In genomic region chr4:142846729-142847606, GRCh38 we compare ENCODE assay signal across 8 cellular contexts. TPM values are rescaled to one million over a fixed set of nuclear protein-coding genes. Genes with fewer than 3 reads are reported as not detected.
DNase-seq lines count a peak whose midpoint lies in the region; ATAC-seq, FAIRE-seq and TF ChIP-seq lines count a peak whose summit lies in the region.

No MANE protein-coding gene starts in this region.

- in situ Hi-C loops in KBM-7 (cut with MboI; ENCODE audit: low pct_unique_long_range_greater_than_20kb, low sequenced_read_pairs) = no loop called here

- intact Hi-C loops in activated B cell treated with CpG ODN at 0.5 μM for 24 hours (cut with micrococcal nuclease) = loop anchor here (1.0 to 5.0 kb wide), 6 partner anchors 494 to 1985 kb away; no protein-coding TSS in a partner anchor
- intact Hi-C loops in left colon (cut with DNase I, micrococcal nuclease) = loop anchor here in 1 of 2 donors (5.0 kb wide), 1 partner anchor 720 kb away; no protein-coding TSS in a partner anchor

- peaks cover 14% of the 10 kb centered on the region; the same call in 2 of the 3 replicates for H3K4me1 ChIP-seq in A549

- TF ChIP-seq POLR2A in A549 (IDR thresholded peaks at IDR 0.05; ENCODE audit: low read length) = no peak

- H3K4me2 ChIP-seq in A549 = peak overlapping the region; percentile 97

- CTCF ChIA-PET in A549 (lab: Yijun Ruan, JAX) = interaction anchor here (0.6 to 1.9 kb wide), 8 partner anchors 10 to 1693 kb away, joined by 3 to 18 read pairs (median 3); no protein-coding TSS in a partner anchor
- CTCF ChIA-PET in activated B cell treated with CpG ODN at 0.5 μM for 24 hours (lab: Charles Lee) = interaction anchor here (1.4 kb wide), 1 partner anchor 722 kb away, joined by 3 read pairs; no protein-coding TSS in a partner anchor

- H3K36me3 Mint-ChIP-seq in activated B cell treated with CpG ODN at 0.5 μM for 24 hours (ENCODE audit: low read depth) = no peaks in the 10 kb centered on the region

- no peaks in the 10 kb centered on the region for H3K9me3 ChIP-seq in A549

- peaks cover 16% of the 10 kb centered on the region for H3K4me1 Mint-ChIP-seq in activated B cell treated with CpG ODN at 0.5 μM for 24 hours

- TF ChIP-seq RAD21 in A549 (conservative IDR thresholded peaks at IDR 0.05 in 1 of 2, IDR thresholded peaks at IDR 0.05 in 1 of 2) = peak; percentile 77 to 81

- 7% methylated on average over 21 of the region's 50 CpGs for WGBS in A549 (ENCODE audit: missing lambda C conversion rate)

- peaks cover 10% of the 10 kb centered on the region for H3K27me3 ChIP-seq in bronchial epithelial cell (ENCODE audit: control insufficient read depth, insufficient read depth, low read length)

- no peak overlapping the region for H3K27ac Mint-ChIP-seq in activated B cell treated with CpG ODN at 0.5 μM for 24 hours

- POLR2A ChIA-PET in A549 (lab: Yijun Ruan, JAX) = no interaction called here
- POLR2A ChIA-PET in activated B cell treated with CpG ODN at 0.5 μM for 24 hours (lab: Charles Lee) = no interaction called here

- H3K4me3 ChIP-seq in A549 = peak overlapping the region; percentile 68
- peak overlapping the region; percentile 49 for H3K4me3 ChIP-seq in bronchial epithelial cell (ENCODE audit: low read depth, low read length)

- H3K27me3 Mint-ChIP-seq in activated B cell treated with CpG ODN at 0.5 μM for 24 hours = peaks cover 42% of the 10 kb centered on the region

- no peak for TF ChIP-seq EP300 in A549 (IDR thresholded peaks at IDR 0.05)

- peak overlapping the region; percentile 72 to 88 for H3K27ac ChIP-seq in A549

- TF ChIP-seq CTCF in A549 (IDR thresholded peaks at IDR 0.05) = peak; percentile 59
- TF ChIP-seq CTCF in activated B cell treated with CpG ODN at 0.5 μM for 24 hours (IDR thresholded peaks at IDR 0.05) = no peak
- TF ChIP-seq CTCF in bronchial epithelial cell (IDR thresholded peaks at IDR 0.05; ENCODE audit: insufficient read depth, low read length, severe bottlenecking) = peak; percentile 86

- ATAC-seq in A549 (peak; percentile 77 to 82), GM19043 (IDR thresholded peaks at IDR 0.05; ENCODE audit: low read depth, unreplicated experiment) (peak; percentile 38), activated B cell treated with CpG ODN at 0.5 μM for 24 hours (ENCODE audit: low read depth) (peak; percentile 57), left colon (peak; percentile 86)

- peak overlapping the region; percentile 76 for H3K4me3 Mint-ChIP-seq in activated B cell treated with CpG ODN at 0.5 μM for 24 hours

- FAIRE-seq in A549 (lab: Jason Lieb, UNC) (no peak), bronchial epithelial cell (lab: Jason Lieb, UNC) (no peak)

- no peaks in the 10 kb centered on the region for H3K9me3 Mint-ChIP-seq in activated B cell treated with CpG ODN at 0.5 μM for 24 hours

- peak; percentile 25 to 57 for DNase-seq in A549 (ENCODE audit: low read depth in 1 of 2, low spot score in 1 of 2)
- peak; percentile 69 for DNase-seq in KBM-7
- DNase-seq in activated B cell treated with CpG ODN at 0.5 μM for 24 hours = no peak
- DNase-seq in bronchial epithelial cell (ENCODE audit: low read depth) = peak; percentile 54
- DNase-seq in left colon = peak; percentile 56 to 73
- DNase-seq in stimulated activated CD4-positive, alpha-beta T cell treated with anti-CD3 and anti-CD28 coated beads, Interleukin-4, amount 100 ng/mL, for 1 hour = peak; percentile 75
- DNase-seq in NCI-H1436 treated with DMSO at 0.1 percent for 48 hours (lab: John Stamatoyannopoulos, UW) = no peak

- no peaks in the 10 kb centered on the region for H3K36me3 ChIP-seq in bronchial epithelial cell (ENCODE audit: control insufficient read depth, insufficient read depth, low read length)

TF ChIP-seq in A549, 52 proteins besides CTCF, POLR2A, EP300 and RAD21:
- no peak for TF ChIP-seq SREBF2 (IDR thresholded peaks at IDR 0.05)
- peak; percentile 76 for TF ChIP-seq SMC3 (IDR thresholded peaks at IDR 0.05)

RNA-seq across cellular contexts. Expression of gene INPP4B, which starts 0.9 kb away (rescaled TPM):
- polyA plus RNA-seq in A549 (2011; rRNA removed) = 12.5 and 14.9 TPM in 2 replicates
- 1.8 TPM in 2 replicates for polyA plus RNA-seq in A549 (2012; cell fraction: cytosol; rRNA removed)
- 1.3 and 1.9 TPM in 2 replicates for polyA plus RNA-seq in A549 (2012; cell fraction: nucleus; rRNA removed)
- 6.3 to 7.5 TPM (median 7.2 TPM) in 3 replicates for polyA plus RNA-seq in A549 (2017; fragmentation: RNase III; extraction: RNeasy Plus Mini Kit Qiagen cat#74134 plus additional on column Dnase treatment)
- polyA minus RNA-seq in A549 (2011; rRNA and poly(A)+ RNA removed) = 49.1 and 49.8 TPM in 2 replicates
- 0.11 and 0.22 TPM in 2 replicates for total RNA-seq in activated B cell treated with CpG ODN at 0.5 μM for 24 hours
- total RNA-seq in bronchial epithelial cell = 63.2 and 74.8 TPM in 2 replicates
- 10 to 100 TPM; 18.1 to 19.6 TPM for total RNA-seq in left colon

Comparison
In these comparisons a context has a peak if more than half of its experiments do, and no peak if none do; other contexts are left out.
1. DNase-seq: peak in A549 (2 of 2), KBM-7 (single experiment), bronchial epithelial cell (single experiment), left colon (2 of 2) and stimulated activated CD4-positive, alpha-beta T cell treated with anti-CD3 and anti-CD28 coated beads, Interleukin-4, amount 100 ng/mL, for 1 hour (single experiment); none in activated B cell treated with CpG ODN at 0.5 μM for 24 hours (single experiment) and NCI-H1436 treated with DMSO at 0.1 percent for 48 hours (single experiment).
2. RNA of gene INPP4B, which starts 0.9 kb away (total RNA-seq): 63.2 to 74.8 TPM in bronchial epithelial cell and 18.1 to 19.6 TPM in left colon; 0.11 to 0.22 TPM in activated B cell treated with CpG ODN at 0.5 μM for 24 hours; every median in the first group is over 10 times any median in the second.
3. Peak in every context shown above with its lines, with median percentiles within 50 percentile points of each other: ATAC-seq.